In genomic region chr2:231360881-231361294, GRCh38 we compare ENCODE assay signal across 19 cellular contexts. TPM values are rescaled to one million over a fixed set of nuclear protein-coding genes. Genes with fewer than 3 reads are reported as not detected.
DNase-seq lines count a peak whose midpoint lies in the region; ATAC-seq and TF ChIP-seq lines count a peak whose summit lies in the region.
"Had no signal": no experiment of that assay in that cellular context is flagged by ENCODE, and none has a peak within 500 bp of the region (broad histone marks: within the 10 kb centered on the region; RNA-seq: fewer than 3 reads in every experiment).

No MANE protein-coding gene starts in this region.

- H3K27ac Mint-ChIP-seq in activated CD4-positive, alpha-beta memory T cell treated with anti-CD3 and anti-CD28 coated beads, Interleukin-2, amount 10 ng/mL, durations not matched to agents 7 days and 5 days = no peak overlapping the region
- H3K27ac Mint-ChIP-seq: HFFc6 had no signal

- H3K27me3 ChIP-seq in HL-60 (ENCODE audit: insufficient read depth, poor library complexity, severe bottlenecking) = no peaks in the 10 kb centered on the region
- H3K27me3 ChIP-seq: breast epithelium, testis had no signal

- H3K4me1 Mint-ChIP-seq in activated CD4-positive, alpha-beta memory T cell treated with anti-CD3 and anti-CD28 coated beads, Interleukin-2, amount 10 ng/mL, durations not matched to agents 7 days and 5 days = peaks cover 21% of the 10 kb centered on the region

- no peak overlapping the region for H3K4me3 ChIP-seq in HL-60 (replicated peaks; ENCODE audit: insufficient read depth, low read length)
- H3K4me3 ChIP-seq: breast epithelium, testis had no signal

- no peak for TF ChIP-seq CTCF in HL-60 (IDR thresholded peaks at IDR 0.05; ENCODE audit: insufficient read depth, low read length)

- no peak overlapping the region for H3K4me3 Mint-ChIP-seq in activated CD4-positive, alpha-beta memory T cell treated with anti-CD3 and anti-CD28 coated beads, Interleukin-2, amount 10 ng/mL, durations not matched to agents 7 days and 5 days
- H3K4me3 Mint-ChIP-seq: HFFc6 had no signal

- POLR2A ChIA-PET in activated CD4-positive, alpha-beta memory T cell treated with anti-CD3 and anti-CD28 coated beads, Interleukin-2, amount 10 ng/mL, durations not matched to agents 7 days and 5 days (lab: Charles Lee) = no interaction called here

- peak overlapping the region; percentile 94 for H3K27ac ChIP-seq in HL-60 (replicated peaks)
- H3K27ac ChIP-seq: breast epithelium, epithelial cell of prostate, parathyroid adenoma, testis had no signal

- CTCF ChIA-PET in activated CD4-positive, alpha-beta memory T cell treated with anti-CD3 and anti-CD28 coated beads, Interleukin-2, amount 10 ng/mL, durations not matched to agents 7 days and 5 days (lab: Charles Lee) = interaction anchor here (1.0 to 1.9 kb wide), 4 partner anchors 39 to 249 kb away, joined by 3 to 5 read pairs (median 3); no protein-coding TSS in a partner anchor

- DNase-seq in HL-60 (ENCODE audit: low read depth in 1 of 2, low spot score in 1 of 2) (peak in 1 of 2 experiments; percentile 38), NOMO-1 treated with DMSO at 0.1 percent for 48 hours (lab: John Stamatoyannopoulos, UW; ENCODE audit: unreplicated experiment) (peak; percentile 51), left ventricle myocardium superior (no peak), posterior vena cava (ENCODE audit: low spot score) (peak; percentile 71), HuH-7 (ENCODE audit: low spot score) (no peak), cerebellum (ENCODE audit: low spot score) (no peak)
- no peak for DNase-seq in activated CD4-positive, alpha-beta memory T cell treated with anti-CD3 and anti-CD28 coated beads, Interleukin-2, amount 10 ng/mL, durations not matched to agents 7 days and 5 days
- DNase-seq: activated CD4-positive, alpha-beta T cell treated with anti-CD3 and anti-CD28 coated beads, Interleukin-2, amount 50 U/mL, for 48 hours; activated T-cell treated with anti-CD3 and anti-CD28 coated beads, Interleukin-2, amount 50 U/mL, for 48 hours; foreskin melanocyte; HFFc6; Karpas-422; NCI-H748 treated with DMSO at 0.1 percent for 48 hours; small intestine; testis had no signal

- intact Hi-C loops in left ventricle myocardium superior (cut with micrococcal nuclease) = no loop called here
- intact Hi-C loops in posterior vena cava (cut with DNase I) = no loop called here

- H3K27me3 Mint-ChIP-seq in activated CD4-positive, alpha-beta memory T cell treated with anti-CD3 and anti-CD28 coated beads, Interleukin-2, amount 10 ng/mL, durations not matched to agents 7 days and 5 days = peaks cover 2% of the 10 kb centered on the region

- peak; percentile 46 for ATAC-seq in left ventricle myocardium superior
- ATAC-seq: left colon had no signal

- H3K36me3 Mint-ChIP-seq in activated CD4-positive, alpha-beta memory T cell treated with anti-CD3 and anti-CD28 coated beads, Interleukin-2, amount 10 ng/mL, durations not matched to agents 7 days and 5 days (ENCODE audit: low read depth) = no peaks in the 10 kb centered on the region

- H3K9me3 Mint-ChIP-seq in activated CD4-positive, alpha-beta memory T cell treated with anti-CD3 and anti-CD28 coated beads, Interleukin-2, amount 10 ng/mL, durations not matched to agents 7 days and 5 days = no peaks in the 10 kb centered on the region
- H3K9me3 Mint-ChIP-seq: HFFc6 had no signal

RNA-seq across cellular contexts. Expression of gene B3GNT7, which starts 34.6 kb away (rescaled TPM):
- total RNA-seq in left ventricle myocardium superior (8.1 TPM), posterior vena cava (1 to 10 TPM; 5.7 to 7.7 TPM), cerebellum (1.2 TPM)
- total RNA-seq in activated CD4-positive, alpha-beta memory T cell treated with anti-CD3 and anti-CD28 coated beads, Interleukin-2, amount 10 ng/mL, durations not matched to agents 7 days and 5 days = under 1 TPM in 1 of 2 experiments, not detected in 1; 0.15 TPM

Comparison
In these comparisons a context has a peak if more than half of its experiments do, and no peak if none do; other contexts are left out.
1. DNase-seq: peak in NOMO-1 treated with DMSO at 0.1 percent for 48 hours (single experiment) and posterior vena cava (single experiment); none in left ventricle myocardium superior (single experiment), HuH-7 (single experiment), activated CD4-positive, alpha-beta memory T cell treated with anti-CD3 and anti-CD28 coated beads, Interleukin-2, amount 10 ng/mL, durations not matched to agents 7 days and 5 days (single experiment) and cerebellum (single experiment).